ENCODE assay signal across 9 cellular contexts in the genomic region with DNA sequence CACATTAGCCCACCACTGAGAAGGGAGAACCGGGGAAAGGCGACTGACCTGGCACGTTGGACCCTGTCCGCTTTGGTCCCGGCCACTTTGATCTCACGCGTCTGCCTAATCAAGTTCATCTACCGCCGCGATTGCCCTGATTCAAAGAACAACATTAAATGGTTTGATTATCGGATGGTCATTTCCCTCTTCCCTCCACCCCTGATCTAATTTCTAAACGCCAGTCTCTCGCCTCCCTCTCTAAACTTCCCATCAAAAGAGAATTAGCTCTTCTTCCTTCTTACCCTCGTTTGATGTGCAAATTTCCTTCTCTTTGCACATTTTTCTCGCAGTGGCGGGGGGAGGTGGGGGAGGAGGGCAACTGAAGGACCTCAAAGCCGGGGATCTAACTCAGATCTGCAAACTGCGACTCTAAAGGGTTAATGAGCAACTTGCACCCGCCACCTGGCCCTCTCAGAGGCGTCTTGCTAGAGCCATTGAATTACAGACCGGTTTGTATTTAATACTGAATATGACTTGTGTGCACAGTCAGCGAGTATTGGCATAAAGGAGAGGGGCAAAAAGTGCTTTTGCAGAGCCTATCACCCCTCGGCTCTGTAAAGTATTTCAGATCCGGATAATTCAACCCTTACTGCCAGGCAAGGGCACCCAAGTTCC. TPM values are rescaled to one million over a fixed set of nuclear protein-coding genes. Genes with fewer than 3 reads are reported as not detected.
DNase-seq lines count a peak whose midpoint lies in the region; ATAC-seq and TF ChIP-seq lines count a peak whose summit lies in the region.
"Had no signal": no experiment of that assay in that cellular context is flagged by ENCODE, and none has a peak within 500 bp of the region (broad histone marks: within the 10 kb centered on the region; RNA-seq: fewer than 3 reads in every experiment).

No MANE protein-coding gene starts in this region.

- no peaks in the 10 kb centered on the region for H3K79me2 ChIP-seq in smooth muscle cell (ENCODE audit: low read depth)

- H3K4me3 ChIP-seq in adipocyte (ENCODE audit: low read length): peak overlapping the region; percentile 94
- peak overlapping the region; percentile 73 for H3K4me3 ChIP-seq in iPS-20b (ENCODE audit: low read length)
- H3K4me3 ChIP-seq in smooth muscle cell: peak overlapping the region; percentile 76

- peaks cover 20% of the 10 kb centered on the region for H3F3A ChIP-seq in smooth muscle cell (ENCODE audit: low read depth)

- H3K9ac ChIP-seq in adipocyte (ENCODE audit: low read length) (peak overlapping the region; percentile 96), iPS-20b (ENCODE audit: low read depth, low read length) (peak overlapping the region; percentile 10; the same call in 1 of the 2 replicates), smooth muscle cell (ENCODE audit: low read depth) (peak overlapping the region; percentile 54)

- no peaks in the 10 kb centered on the region for H4K20me1 ChIP-seq in smooth muscle cell (ENCODE audit: low read depth)

- no peak for ATAC-seq in GM19324 (IDR thresholded peaks at IDR 0.05; ENCODE audit: low FRiP score, unreplicated experiment)

- H3K27me3 ChIP-seq in adipocyte (replicated peaks; ENCODE audit: control insufficient read depth, insufficient read depth, low read length) (no peaks in the 10 kb centered on the region), iPS-20b (ENCODE audit: insufficient read depth, low read length) (peaks cover 90% of the 10 kb centered on the region), smooth muscle cell (ENCODE audit: low read depth) (no peaks in the 10 kb centered on the region)

- H3K27ac ChIP-seq in iPS-20b (ENCODE audit: low read length) (no peak overlapping the region), smooth muscle cell (ENCODE audit: low read depth) (peak overlapping the region; percentile 23)

- WGBS in smooth muscle cell (ENCODE audit: low lambda C conversion rate): under 1% methylated on average over 24 of the region's 24 CpGs

- POLR2A ChIA-PET in HEK293T (lab: Yijun Ruan, JAX): interaction anchor here (0.7 to 1.2 kb wide), 2 partner anchors 13 to 176 kb away, joined by 3 to 4 read pairs; no protein-coding TSS in a partner anchor

- no peaks in the 10 kb centered on the region for H3K9me3 ChIP-seq in adipocyte (ENCODE audit: control insufficient read depth, low read length)
- no peaks in the 10 kb centered on the region for H3K9me3 ChIP-seq in iPS-20b (ENCODE audit: insufficient read depth, low read depth, low read length)
- H3K9me3 ChIP-seq in smooth muscle cell (replicated peaks; ENCODE audit: low read depth): no peaks in the 10 kb centered on the region

- peak overlapping the region; percentile 94 for H3K4me2 ChIP-seq in smooth muscle cell

- no peak for TF ChIP-seq CTCF in smooth muscle cell (IDR thresholded peaks at IDR 0.05; ENCODE audit: borderline replicate concordance, insufficient read depth, poor library complexity, severe bottlenecking)

- H3K4me1 ChIP-seq in adipocyte (ENCODE audit: control insufficient read depth, insufficient read depth, low read length) (peaks cover 23% of the 10 kb centered on the region), iPS-20b (ENCODE audit: insufficient read depth, low read length) (peaks cover 5% of the 10 kb centered on the region; the same call in 1 of the 2 replicates), smooth muscle cell (ENCODE audit: low read depth) (peaks cover 19% of the 10 kb centered on the region)

- H2AFZ ChIP-seq in smooth muscle cell (ENCODE audit: low read depth): peak overlapping the region; percentile 62

- DNase-seq in HEK293T (ENCODE audit: extremely low spot score): peak; percentile 53
- peak; percentile 32 for DNase-seq in adipocyte (ENCODE audit: low read depth)
- no peak for DNase-seq in smooth muscle cell (lab: John Stamatoyannopoulos, UW; ENCODE audit: unreplicated experiment)
- no peak for DNase-seq in activated gamma-delta T cell (lab: John Stamatoyannopoulos, UW)
- no peak for DNase-seq in NCI-H1092 treated with DMSO at 0.1 percent for 48 hours (lab: John Stamatoyannopoulos, UW)
- DNase-seq in hepatic stellate cell (ENCODE audit: low spot score): no peak

- CTCF ChIA-PET in HEK293T (lab: Yijun Ruan, JAX): interaction anchor here (0.5 to 3.5 kb wide), 18 partner anchors 13 to 673 kb away, joined by 3 to 30 read pairs (median 3); no protein-coding TSS in a partner anchor

- H3K36me3 ChIP-seq in adipocyte (ENCODE audit: control insufficient read depth, insufficient read depth, low read length, severe bottlenecking) (peaks cover 19% of the 10 kb centered on the region), iPS-20b (ENCODE audit: insufficient read depth, low read depth, low read length) (no peaks in the 10 kb centered on the region), smooth muscle cell (ENCODE audit: low read depth) (no peaks in the 10 kb centered on the region)

TF ChIP-seq in HEK293T, 16 proteins besides CTCF, POLR2A, EP300 and RAD21:
- TF ChIP-seq L3MBTL2 (conservative IDR thresholded peaks at IDR 0.05): peak; percentile 69
- no peak for TF ChIP-seq CTBP1 (IDR thresholded peaks at IDR 0.05; ENCODE audit: borderline replicate concordance)
- TF ChIP-seq TARDBP (IDR thresholded peaks at IDR 0.05): no peak

RNA-seq across cellular contexts. Expression of a gene that starts 0.6 kb away (rescaled TPM):
- 69.5 and 76.6 TPM in 2 replicates for total RNA-seq in smooth muscle cell
- 59.5 and 72.8 TPM in 2 replicates for polyA plus RNA-seq in smooth muscle cell
- total RNA-seq: activated CD8-positive, alpha-beta memory T cell treated with anti-CD3 and anti-CD28 coated beads for 36 hours had no signal

Comparison
In these comparisons a context has a peak if more than half of its experiments do, and no peak if none do; other contexts are left out.
1. DNase-seq: peak in HEK293T (single experiment) and adipocyte (single experiment); none in smooth muscle cell (single experiment), activated gamma-delta T cell (single experiment), NCI-H1092 treated with DMSO at 0.1 percent for 48 hours (single experiment) and hepatic stellate cell (single experiment).
2. H3K9ac ChIP-seq: peak in every context shown above with its lines; median percentile 96 in adipocyte; 54 in smooth muscle cell; 10 in iPS-20b.
3. Peak in every context shown above with its lines, with median percentiles within 50 percentile points of each other: H3K4me3 ChIP-seq.